In the genomic region with DNA sequence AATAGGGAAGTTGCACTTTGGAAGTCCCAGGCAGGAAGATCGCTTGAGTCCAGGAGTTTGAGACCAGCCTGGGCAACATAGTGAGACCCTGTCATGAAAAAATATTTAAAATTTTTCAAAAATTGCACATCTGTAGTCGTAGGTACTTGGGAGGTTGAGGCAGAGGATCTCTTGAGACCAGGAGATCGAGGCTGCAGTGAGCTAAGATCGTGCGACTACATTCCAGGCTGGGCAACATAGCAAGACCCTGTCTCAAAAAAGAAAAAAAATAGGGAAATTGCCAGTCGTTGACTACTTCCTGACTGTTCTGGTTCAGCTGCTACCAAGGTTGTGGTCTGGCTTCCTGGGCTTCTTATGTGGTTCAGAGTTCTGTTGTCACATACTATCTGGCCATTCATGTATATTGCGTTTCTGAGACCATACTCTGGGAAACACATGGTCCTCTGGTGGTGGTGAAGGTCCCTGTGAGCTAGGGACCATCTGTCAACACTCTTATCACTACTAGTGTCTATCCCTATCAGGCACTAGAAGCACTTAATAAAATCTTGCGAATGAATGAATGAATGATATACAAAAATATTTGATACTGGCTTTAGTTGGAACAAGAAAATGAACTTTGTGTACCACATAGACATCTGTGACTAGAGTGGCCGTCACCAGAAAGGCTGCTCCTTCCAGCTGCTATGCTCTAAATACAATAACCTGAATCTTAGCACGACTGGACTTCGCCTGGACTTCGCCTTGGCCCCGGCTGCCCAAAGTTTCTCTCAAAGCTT, we compare ENCODE assay signal across 1 cellular context.
A peak's percentile ranks its signal among the peaks of the same experiment; 100 is the strongest.
TF ChIP-seq lines count a peak whose summit lies in the region.

No MANE protein-coding gene starts in this region.

TF ChIP-seq in HepG2, 621 proteins besides CTCF, POLR2A, EP300 and RAD21 (continued from another document and continues in another):
- TF ChIP-seq, protein P1, sequence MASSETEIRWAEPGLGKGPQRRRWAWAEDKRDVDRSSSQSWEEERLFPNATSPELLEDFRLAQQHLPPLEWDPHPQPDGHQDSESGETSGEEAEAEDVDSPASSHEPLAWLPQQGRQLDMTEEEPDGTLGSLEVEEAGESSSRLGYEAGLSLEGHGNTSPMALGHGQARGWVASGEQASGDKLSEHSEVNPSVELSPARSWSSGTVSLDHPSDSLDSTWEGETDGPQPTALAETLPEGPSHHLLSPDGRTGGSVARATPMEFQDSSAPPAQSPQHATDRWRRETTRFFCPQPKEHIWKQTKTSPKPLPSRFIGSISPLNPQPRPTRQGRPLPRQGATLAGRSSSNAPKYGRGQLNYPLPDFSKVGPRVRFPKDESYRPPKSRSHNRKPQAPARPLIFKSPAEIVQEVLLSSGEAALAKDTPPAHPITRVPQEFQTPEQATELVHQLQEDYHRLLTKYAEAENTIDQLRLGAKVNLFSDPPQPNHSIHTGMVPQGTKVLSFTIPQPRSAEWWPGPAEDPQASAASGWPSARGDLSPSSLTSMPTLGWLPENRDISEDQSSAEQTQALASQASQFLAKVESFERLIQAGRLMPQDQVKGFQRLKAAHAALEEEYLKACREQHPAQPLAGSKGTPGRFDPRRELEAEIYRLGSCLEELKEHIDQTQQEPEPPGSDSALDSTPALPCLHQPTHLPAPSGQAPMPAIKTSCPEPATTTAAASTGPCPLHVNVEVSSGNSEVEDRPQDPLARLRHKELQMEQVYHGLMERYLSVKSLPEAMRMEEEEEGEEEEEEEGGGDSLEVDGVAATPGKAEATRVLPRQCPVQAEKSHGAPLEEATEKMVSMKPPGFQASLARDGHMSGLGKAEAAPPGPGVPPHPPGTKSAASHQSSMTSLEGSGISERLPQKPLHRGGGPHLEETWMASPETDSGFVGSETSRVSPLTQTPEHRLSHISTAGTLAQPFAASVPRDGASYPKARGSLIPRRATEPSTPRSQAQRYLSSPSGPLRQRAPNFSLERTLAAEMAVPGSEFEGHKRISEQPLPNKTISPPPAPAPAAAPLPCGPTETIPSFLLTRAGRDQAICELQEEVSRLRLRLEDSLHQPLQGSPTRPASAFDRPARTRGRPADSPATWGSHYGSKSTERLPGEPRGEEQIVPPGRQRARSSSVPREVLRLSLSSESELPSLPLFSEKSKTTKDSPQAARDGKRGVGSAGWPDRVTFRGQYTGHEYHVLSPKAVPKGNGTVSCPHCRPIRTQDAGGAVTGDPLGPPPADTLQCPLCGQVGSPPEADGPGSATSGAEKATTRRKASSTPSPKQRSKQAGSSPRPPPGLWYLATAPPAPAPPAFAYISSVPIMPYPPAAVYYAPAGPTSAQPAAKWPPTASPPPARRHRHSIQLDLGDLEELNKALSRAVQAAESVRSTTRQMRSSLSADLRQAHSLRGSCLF (CRISPR knock-in tag; IDR thresholded peaks at IDR 0.05; ENCODE audit: borderline replicate concordance), result no peak
- TF ChIP-seq ZNF792 (CRISPR knock-in tag; IDR thresholded peaks at IDR 0.05) (peak; percentile 45; the same call in 1 of the 2 replicates), BRD4 (CRISPR knock-in tag; IDR thresholded peaks at IDR 0.05) (no peak), SRY (CRISPR knock-in tag; IDR thresholded peaks at IDR 0.05) (no peak), MXI1 (IDR thresholded peaks at IDR 0.05; ENCODE audit: borderline replicate concordance, low read depth, low read length) (0 out of 3 replicates have a peak, but pooled peaks have one; percentile 33), CREM (IDR thresholded peaks at IDR 0.05) (0 out of 2 replicates have a peak, but pooled peaks have one; percentile 36), CREM (CRISPR knock-in tag; IDR thresholded peaks at IDR 0.05) (no peak), ZSCAN20 (CRISPR knock-in tag; IDR thresholded peaks at IDR 0.05; ENCODE audit: borderline replicate concordance) (no peak), ZFP36L1 (CRISPR knock-in tag; IDR thresholded peaks at IDR 0.05) (0 out of 2 replicates have a peak, but pooled peaks have one; percentile 21), HDAC1 (CRISPR knock-in tag; IDR thresholded peaks at IDR 0.05) (peak; percentile 59; the same call in 1 of the 2 replicates), ZC3H4 (CRISPR knock-in tag; IDR thresholded peaks at IDR 0.05; ENCODE audit: borderline replicate concordance) (no peak), ZBTB8A (CRISPR knock-in tag; IDR thresholded peaks at IDR 0.05; ENCODE audit: borderline replicate concordance, low read depth) (no peak), POLR2G (IDR thresholded peaks at IDR 0.05; ENCODE audit: low read depth, low read length) (no peak), ZNF431 (CRISPR knock-in tag; IDR thresholded peaks at IDR 0.05; ENCODE audit: borderline replicate concordance, low read depth) (no peak), ARNTL (CRISPR knock-in tag; IDR thresholded peaks at IDR 0.05) (0 out of 2 replicates have a peak, but pooled peaks have one; percentile 13), ZNF775 (CRISPR knock-in tag; IDR thresholded peaks at IDR 0.05; ENCODE audit: borderline replicate concordance) (0 out of 2 replicates have a peak, but pooled peaks have one; percentile 37), KAT8 (CRISPR knock-in tag; IDR thresholded peaks at IDR 0.05) (no peak), NFIB (CRISPR knock-in tag; IDR thresholded peaks at IDR 0.05; ENCODE audit: borderline replicate concordance) (no peak), AGO1 (IDR thresholded peaks at IDR 0.05; ENCODE audit: low read depth, low read length, poor library complexity, severe bottlenecking) (no peak), ZFP37 (CRISPR knock-in tag; IDR thresholded peaks at IDR 0.05; ENCODE audit: borderline replicate concordance) (no peak), ZNF589 (CRISPR knock-in tag; conservative IDR thresholded peaks at IDR 0.05) (no peak), IRX3 (CRISPR knock-in tag; IDR thresholded peaks at IDR 0.05; ENCODE audit: borderline replicate concordance, low read depth) (no peak), ZNF749 (CRISPR knock-in tag; IDR thresholded peaks at IDR 0.05; ENCODE audit: borderline replicate concordance) (no peak; the same call in 1 of the 2 replicates), ZNF263 (CRISPR knock-in tag; IDR thresholded peaks at IDR 0.05) (no peak), NR2C2 (CRISPR knock-in tag; IDR thresholded peaks at IDR 0.05; ENCODE audit: borderline replicate concordance) (peak; percentile 56), RCOR2 (CRISPR knock-in tag; IDR thresholded peaks at IDR 0.05) (0 out of 2 replicates have a peak, but pooled peaks have one; percentile 22), ZMYM3 (CRISPR knock-in tag; IDR thresholded peaks at IDR 0.05) (peak; percentile 46; the same call in 1 of the 2 replicates), ZNF644 (CRISPR knock-in tag; IDR thresholded peaks at IDR 0.05; ENCODE audit: low read depth) (no peak), AKAP8 (CRISPR knock-in tag; IDR thresholded peaks at IDR 0.05) (no peak), ZNF207 (IDR thresholded peaks at IDR 0.05; ENCODE audit: borderline replicate concordance) (no peak), MEF2D (CRISPR knock-in tag; IDR thresholded peaks at IDR 0.05) (no peak), SOX5 (CRISPR knock-in tag; IDR thresholded peaks at IDR 0.05; ENCODE audit: borderline replicate concordance) (no peak), TGIF2 (CRISPR knock-in tag; IDR thresholded peaks at IDR 0.05) (0 out of 2 replicates have a peak, but pooled peaks have one; percentile 39), RBM22 (optimal IDR thresholded peaks at IDR 0.05; ENCODE audit: low read length) (no peak), ZNF24 (IDR thresholded peaks at IDR 0.05) (peak; percentile 46; the same call in 1 of the 2 replicates), HNF4G (IDR thresholded peaks at IDR 0.05; ENCODE audit: borderline replicate concordance, low read depth, low read length) (0 out of 2 replicates have a peak, but pooled peaks have one; percentile 21), HNF4G (CRISPR knock-in tag; IDR thresholded peaks at IDR 0.05; ENCODE audit: borderline replicate concordance, low read depth) (no peak), HDAC6 (IDR thresholded peaks at IDR 0.05; ENCODE audit: low read depth, low read length) (no peak), FOXA3 (CRISPR knock-in tag; IDR thresholded peaks at IDR 0.05) (0 out of 2 replicates have a peak, but pooled peaks have one; percentile 1), ZMAT3 (CRISPR knock-in tag; conservative IDR thresholded peaks at IDR 0.05) (no peak), ZNF556 (CRISPR knock-in tag; IDR thresholded peaks at IDR 0.05; ENCODE audit: borderline replicate concordance) (0 out of 2 replicates have a peak, but pooled peaks have one; percentile 15), NFIC (IDR thresholded peaks at IDR 0.05; ENCODE audit: low read length) (no peak), MTA1 (CRISPR knock-in tag; IDR thresholded peaks at IDR 0.05; ENCODE audit: borderline replicate concordance) (no peak), ZNF333 (CRISPR knock-in tag; IDR thresholded peaks at IDR 0.05; ENCODE audit: borderline replicate concordance) (no peak), TAF15 (IDR thresholded peaks at IDR 0.05; ENCODE audit: low read depth, low read length, poor library complexity, severe bottlenecking) (no peak), SP5 (CRISPR knock-in tag; IDR thresholded peaks at IDR 0.05; ENCODE audit: borderline replicate concordance, low read depth) (no peak)
- TF ChIP-seq, protein P2, sequence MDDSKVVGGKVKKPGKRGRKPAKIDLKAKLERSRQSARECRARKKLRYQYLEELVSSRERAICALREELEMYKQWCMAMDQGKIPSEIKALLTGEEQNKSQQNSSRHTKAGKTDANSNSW (CRISPR knock-in tag; IDR thresholded peaks at IDR 0.05; ENCODE audit: borderline replicate concordance), result no peak
- TF ChIP-seq, protein P3, sequence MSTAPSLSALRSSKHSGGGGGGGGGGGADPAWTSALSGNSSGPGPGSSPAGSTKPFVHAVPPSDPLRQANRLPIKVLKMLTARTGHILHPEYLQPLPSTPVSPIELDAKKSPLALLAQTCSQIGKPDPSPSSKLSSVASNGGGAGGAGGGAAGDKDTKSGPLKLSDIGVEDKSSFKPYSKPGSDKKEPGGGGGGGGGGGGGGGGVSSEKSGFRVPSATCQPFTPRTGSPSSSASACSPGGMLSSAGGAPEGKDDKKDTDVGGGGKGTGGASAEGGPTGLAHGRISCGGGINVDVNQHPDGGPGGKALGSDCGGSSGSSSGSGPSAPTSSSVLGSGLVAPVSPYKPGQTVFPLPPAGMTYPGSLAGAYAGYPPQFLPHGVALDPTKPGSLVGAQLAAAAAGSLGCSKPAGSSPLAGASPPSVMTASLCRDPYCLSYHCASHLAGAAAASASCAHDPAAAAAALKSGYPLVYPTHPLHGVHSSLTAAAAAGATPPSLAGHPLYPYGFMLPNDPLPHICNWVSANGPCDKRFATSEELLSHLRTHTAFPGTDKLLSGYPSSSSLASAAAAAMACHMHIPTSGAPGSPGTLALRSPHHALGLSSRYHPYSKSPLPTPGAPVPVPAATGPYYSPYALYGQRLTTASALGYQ (CRISPR knock-in tag; IDR thresholded peaks at IDR 0.05), result no peak
- TF ChIP-seq, protein P4, sequence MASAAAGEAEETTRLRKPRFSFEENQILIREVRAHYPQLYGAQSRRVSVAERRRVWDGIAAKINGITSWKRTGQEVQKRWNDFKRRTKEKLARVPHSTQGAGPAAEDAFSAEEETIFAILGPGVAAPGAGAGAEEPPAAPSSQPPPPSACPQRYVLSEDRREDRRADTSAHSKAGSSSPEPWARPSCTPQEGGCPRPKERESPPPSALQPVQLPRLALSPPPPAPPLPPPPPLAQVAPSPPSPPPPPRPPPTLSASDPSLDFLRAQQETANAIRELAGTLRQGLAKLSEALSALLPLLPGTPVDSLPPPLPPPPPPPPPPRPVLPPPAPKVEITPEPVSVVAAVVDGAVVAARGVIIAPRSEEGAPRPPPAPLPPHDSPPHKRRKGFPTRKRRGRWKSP (CRISPR knock-in tag; IDR thresholded peaks at IDR 0.05), result peak; percentile 44
- TF ChIP-seq, protein P5, sequence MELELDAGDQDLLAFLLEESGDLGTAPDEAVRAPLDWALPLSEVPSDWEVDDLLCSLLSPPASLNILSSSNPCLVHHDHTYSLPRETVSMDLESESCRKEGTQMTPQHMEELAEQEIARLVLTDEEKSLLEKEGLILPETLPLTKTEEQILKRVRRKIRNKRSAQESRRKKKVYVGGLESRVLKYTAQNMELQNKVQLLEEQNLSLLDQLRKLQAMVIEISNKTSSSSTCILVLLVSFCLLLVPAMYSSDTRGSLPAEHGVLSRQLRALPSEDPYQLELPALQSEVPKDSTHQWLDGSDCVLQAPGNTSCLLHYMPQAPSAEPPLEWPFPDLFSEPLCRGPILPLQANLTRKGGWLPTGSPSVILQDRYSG (CRISPR knock-in tag; IDR thresholded peaks at IDR 0.05), result no peak
- TF ChIP-seq, protein P6, sequence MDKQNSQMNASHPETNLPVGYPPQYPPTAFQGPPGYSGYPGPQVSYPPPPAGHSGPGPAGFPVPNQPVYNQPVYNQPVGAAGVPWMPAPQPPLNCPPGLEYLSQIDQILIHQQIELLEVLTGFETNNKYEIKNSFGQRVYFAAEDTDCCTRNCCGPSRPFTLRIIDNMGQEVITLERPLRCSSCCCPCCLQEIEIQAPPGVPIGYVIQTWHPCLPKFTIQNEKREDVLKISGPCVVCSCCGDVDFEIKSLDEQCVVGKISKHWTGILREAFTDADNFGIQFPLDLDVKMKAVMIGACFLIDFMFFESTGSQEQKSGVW (CRISPR knock-in tag; IDR thresholded peaks at IDR 0.05; ENCODE audit: borderline replicate concordance), result no peak
- TF ChIP-seq, protein P7, sequence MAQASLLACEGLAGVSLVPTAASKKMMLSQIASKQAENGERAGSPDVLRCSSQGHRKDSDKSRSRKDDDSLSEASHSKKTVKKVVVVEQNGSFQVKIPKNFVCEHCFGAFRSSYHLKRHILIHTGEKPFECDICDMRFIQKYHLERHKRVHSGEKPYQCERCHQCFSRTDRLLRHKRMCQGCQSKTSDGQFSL (CRISPR knock-in tag; IDR thresholded peaks at IDR 0.05), result no peak
- TF ChIP-seq, protein P8, sequence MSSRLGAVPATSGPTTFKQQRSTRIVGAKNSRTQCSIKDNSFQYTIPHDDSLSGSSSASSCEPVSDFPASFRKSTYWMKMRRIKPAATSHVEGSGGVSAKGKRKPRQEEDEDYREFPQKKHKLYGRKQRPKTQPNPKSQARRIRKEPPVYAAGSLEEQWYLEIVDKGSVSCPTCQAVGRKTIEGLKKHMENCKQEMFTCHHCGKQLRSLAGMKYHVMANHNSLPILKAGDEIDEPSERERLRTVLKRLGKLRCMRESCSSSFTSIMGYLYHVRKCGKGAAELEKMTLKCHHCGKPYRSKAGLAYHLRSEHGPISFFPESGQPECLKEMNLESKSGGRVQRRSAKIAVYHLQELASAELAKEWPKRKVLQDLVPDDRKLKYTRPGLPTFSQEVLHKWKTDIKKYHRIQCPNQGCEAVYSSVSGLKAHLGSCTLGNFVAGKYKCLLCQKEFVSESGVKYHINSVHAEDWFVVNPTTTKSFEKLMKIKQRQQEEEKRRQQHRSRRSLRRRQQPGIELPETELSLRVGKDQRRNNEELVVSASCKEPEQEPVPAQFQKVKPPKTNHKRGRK (CRISPR knock-in tag; IDR thresholded peaks at IDR 0.05), result no peak
- TF ChIP-seq, protein P9, sequence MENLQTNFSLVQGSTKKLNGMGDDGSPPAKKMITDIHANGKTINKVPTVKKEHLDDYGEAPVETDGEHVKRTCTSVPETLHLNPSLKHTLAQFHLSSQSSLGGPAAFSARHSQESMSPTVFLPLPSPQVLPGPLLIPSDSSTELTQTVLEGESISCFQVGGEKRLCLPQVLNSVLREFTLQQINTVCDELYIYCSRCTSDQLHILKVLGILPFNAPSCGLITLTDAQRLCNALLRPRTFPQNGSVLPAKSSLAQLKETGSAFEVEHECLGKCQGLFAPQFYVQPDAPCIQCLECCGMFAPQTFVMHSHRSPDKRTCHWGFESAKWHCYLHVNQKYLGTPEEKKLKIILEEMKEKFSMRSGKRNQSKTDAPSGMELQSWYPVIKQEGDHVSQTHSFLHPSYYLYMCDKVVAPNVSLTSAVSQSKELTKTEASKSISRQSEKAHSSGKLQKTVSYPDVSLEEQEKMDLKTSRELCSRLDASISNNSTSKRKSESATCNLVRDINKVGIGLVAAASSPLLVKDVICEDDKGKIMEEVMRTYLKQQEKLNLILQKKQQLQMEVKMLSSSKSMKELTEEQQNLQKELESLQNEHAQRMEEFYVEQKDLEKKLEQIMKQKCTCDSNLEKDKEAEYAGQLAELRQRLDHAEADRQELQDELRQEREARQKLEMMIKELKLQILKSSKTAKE (CRISPR knock-in tag; IDR thresholded peaks at IDR 0.05; ENCODE audit: borderline replicate concordance), result no peak
